In the genomic region with DNA sequence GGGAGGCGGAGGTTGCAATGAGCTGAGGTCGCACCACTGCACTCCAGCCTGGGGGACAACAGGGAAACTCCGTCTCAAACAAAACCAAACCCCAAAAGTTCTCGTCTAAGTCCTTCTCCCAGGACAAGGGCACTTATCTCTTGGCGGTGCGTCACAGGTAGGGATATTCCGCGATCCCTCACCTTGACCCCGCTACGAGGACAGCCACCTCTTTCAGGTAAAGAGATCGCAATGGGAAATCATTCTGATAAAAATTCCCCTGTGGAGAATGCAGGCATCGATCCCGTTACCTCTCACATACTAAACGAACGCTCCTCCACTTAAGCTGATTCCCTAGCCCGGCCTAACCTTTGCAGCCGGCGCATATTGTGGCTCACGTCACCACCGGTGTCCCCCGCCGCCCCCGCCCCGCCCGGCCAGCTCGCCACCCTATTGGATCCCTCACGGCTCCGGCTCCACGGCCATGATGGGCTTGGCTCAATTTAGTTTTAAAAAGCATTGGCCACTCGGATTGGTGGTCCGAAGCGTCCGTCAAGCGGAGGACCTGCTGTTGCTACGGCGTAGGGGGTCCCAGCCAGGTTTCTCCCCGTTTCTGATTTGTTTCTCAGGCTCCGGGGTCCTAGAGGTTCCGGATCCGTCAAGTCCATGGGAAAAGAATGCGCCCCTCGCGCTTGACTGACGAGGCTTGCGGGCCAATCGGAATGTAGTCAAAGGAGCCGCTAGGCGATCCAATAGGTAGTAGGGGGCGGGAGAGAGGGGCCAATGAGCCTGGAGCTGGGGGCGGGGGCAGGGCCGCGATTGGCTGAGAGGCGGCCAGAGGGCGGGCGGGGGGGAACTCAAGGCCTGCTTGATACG, we compare ENCODE assay signal across 1 cellular context.
TF ChIP-seq lines count a peak whose summit lies in the region.

No MANE protein-coding gene starts in this region.

TF ChIP-seq in HepG2, 621 proteins besides CTCF, POLR2A, EP300 and RAD21 (continued from another document and continues in another):
- TF ChIP-seq ZNF101 (CRISPR knock-in tag; IDR thresholded peaks at IDR 0.05; ENCODE audit: borderline replicate concordance, low read depth) (no peak), ZNF709 (CRISPR knock-in tag; IDR thresholded peaks at IDR 0.05) (peak; percentile 69; the same call in 1 of the 2 replicates), NR2F2 (IDR thresholded peaks at IDR 0.05; ENCODE audit: borderline replicate concordance, low read depth) (peak; percentile 78; the same call in 1 of the 2 replicates), TBL1XR1 (IDR thresholded peaks at IDR 0.05; ENCODE audit: borderline replicate concordance, low read length, partially characterized antibody) (peak; percentile 61), SNAI1 (CRISPR knock-in tag; IDR thresholded peaks at IDR 0.05; ENCODE audit: borderline replicate concordance) (peak; percentile 56; the same call in 1 of the 2 replicates), RFX1 (IDR thresholded peaks at IDR 0.05) (peak; percentile 21; the same call in 1 of the 2 replicates), CHD2 (IDR thresholded peaks at IDR 0.05; ENCODE audit: low read depth, low read length) (peak; percentile 50; the same call in 1 of the 2 replicates), TOPORS (CRISPR knock-in tag; IDR thresholded peaks at IDR 0.05) (0 out of 2 replicates have a peak, but pooled peaks have one; percentile 30), LCORL (IDR thresholded peaks at IDR 0.05) (no peak), LCORL (CRISPR knock-in tag; IDR thresholded peaks at IDR 0.05) (peak; percentile 76), ZNF234 (CRISPR knock-in tag; conservative IDR thresholded peaks at IDR 0.05) (no peak), POGZ (CRISPR knock-in tag; IDR thresholded peaks at IDR 0.05) (peak; percentile 33; the same call in 1 of the 2 replicates)
- TF ChIP-seq, protein P1, sequence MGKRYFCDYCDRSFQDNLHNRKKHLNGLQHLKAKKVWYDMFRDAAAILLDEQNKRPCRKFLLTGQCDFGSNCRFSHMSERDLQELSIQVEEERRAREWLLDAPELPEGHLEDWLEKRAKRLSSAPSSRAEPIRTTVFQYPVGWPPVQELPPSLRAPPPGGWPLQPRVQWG (CRISPR knock-in tag; IDR thresholded peaks at IDR 0.05; ENCODE audit: borderline replicate concordance, low read depth) = no peak
- TF ChIP-seq, protein P2, sequence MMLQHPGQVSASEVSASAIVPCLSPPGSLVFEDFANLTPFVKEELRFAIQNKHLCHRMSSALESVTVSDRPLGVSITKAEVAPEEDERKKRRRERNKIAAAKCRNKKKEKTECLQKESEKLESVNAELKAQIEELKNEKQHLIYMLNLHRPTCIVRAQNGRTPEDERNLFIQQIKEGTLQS (CRISPR knock-in tag; IDR thresholded peaks at IDR 0.05) = no peak
- TF ChIP-seq, protein P3, sequence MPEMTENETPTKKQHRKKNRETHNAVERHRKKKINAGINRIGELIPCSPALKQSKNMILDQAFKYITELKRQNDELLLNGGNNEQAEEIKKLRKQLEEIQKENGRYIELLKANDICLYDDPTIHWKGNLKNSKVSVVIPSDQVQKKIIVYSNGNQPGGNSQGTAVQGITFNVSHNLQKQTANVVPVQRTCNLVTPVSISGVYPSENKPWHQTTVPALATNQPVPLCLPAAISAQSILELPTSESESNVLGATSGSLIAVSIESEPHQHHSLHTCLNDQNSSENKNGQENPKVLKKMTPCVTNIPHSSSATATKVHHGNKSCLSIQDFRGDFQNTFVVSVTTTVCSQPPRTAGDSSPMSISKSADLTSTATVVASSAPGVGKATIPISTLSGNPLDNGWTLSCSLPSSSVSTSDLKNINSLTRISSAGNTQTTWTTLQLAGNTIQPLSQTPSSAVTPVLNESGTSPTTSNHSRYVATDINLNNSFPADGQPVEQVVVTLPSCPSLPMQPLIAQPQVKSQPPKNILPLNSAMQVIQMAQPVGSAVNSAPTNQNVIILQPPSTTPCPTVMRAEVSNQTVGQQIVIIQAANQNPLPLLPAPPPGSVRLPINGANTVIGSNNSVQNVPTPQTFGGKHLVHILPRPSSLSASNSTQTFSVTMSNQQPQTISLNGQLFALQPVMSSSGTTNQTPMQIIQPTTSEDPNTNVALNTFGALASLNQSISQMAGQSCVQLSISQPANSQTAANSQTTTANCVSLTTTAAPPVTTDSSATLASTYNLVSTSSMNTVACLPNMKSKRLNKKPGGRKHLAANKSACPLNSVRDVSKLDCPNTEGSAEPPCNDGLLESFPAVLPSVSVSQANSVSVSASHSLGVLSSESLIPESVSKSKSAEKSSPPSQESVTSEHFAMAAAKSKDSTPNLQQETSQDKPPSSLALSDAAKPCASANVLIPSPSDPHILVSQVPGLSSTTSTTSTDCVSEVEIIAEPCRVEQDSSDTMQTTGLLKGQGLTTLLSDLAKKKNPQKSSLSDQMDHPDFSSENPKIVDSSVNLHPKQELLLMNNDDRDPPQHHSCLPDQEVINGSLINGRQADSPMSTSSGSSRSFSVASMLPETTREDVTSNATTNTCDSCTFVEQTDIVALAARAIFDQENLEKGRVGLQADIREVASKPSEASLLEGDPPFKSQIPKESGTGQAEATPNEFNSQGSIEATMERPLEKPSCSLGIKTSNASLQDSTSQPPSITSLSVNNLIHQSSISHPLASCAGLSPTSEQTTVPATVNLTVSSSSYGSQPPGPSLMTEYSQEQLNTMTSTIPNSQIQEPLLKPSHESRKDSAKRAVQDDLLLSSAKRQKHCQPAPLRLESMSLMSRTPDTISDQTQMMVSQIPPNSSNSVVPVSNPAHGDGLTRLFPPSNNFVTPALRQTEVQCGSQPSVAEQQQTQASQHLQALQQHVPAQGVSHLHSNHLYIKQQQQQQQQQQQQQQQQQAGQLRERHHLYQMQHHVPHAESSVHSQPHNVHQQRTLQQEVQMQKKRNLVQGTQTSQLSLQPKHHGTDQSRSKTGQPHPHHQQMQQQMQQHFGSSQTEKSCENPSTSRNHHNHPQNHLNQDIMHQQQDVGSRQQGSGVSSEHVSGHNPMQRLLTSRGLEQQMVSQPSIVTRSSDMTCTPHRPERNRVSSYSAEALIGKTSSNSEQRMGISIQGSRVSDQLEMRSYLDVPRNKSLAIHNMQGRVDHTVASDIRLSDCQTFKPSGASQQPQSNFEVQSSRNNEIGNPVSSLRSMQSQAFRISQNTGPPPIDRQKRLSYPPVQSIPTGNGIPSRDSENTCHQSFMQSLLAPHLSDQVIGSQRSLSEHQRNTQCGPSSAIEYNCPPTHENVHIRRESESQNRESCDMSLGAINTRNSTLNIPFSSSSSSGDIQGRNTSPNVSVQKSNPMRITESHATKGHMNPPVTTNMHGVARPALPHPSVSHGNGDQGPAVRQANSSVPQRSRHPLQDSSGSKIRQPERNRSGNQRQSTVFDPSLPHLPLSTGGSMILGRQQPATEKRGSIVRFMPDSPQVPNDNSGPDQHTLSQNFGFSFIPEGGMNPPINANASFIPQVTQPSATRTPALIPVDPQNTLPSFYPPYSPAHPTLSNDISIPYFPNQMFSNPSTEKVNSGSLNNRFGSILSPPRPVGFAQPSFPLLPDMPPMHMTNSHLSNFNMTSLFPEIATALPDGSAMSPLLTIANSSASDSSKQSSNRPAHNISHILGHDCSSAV (CRISPR knock-in tag; IDR thresholded peaks at IDR 0.05; ENCODE audit: borderline replicate concordance) = no peak
- TF ChIP-seq, protein P4, sequence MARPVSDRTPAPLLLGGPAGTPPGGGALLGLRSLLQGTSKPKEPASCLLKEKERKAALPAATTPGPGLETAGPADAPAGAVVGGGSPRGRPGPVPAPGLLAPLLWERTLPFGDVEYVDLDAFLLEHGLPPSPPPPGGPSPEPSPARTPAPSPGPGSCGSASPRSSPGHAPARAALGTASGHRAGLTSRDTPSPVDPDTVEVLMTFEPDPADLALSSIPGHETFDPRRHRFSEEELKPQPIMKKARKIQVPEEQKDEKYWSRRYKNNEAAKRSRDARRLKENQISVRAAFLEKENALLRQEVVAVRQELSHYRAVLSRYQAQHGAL (CRISPR knock-in tag; IDR thresholded peaks at IDR 0.05; ENCODE audit: not compliant biosample characterization) = no peak
- TF ChIP-seq, protein P5, sequence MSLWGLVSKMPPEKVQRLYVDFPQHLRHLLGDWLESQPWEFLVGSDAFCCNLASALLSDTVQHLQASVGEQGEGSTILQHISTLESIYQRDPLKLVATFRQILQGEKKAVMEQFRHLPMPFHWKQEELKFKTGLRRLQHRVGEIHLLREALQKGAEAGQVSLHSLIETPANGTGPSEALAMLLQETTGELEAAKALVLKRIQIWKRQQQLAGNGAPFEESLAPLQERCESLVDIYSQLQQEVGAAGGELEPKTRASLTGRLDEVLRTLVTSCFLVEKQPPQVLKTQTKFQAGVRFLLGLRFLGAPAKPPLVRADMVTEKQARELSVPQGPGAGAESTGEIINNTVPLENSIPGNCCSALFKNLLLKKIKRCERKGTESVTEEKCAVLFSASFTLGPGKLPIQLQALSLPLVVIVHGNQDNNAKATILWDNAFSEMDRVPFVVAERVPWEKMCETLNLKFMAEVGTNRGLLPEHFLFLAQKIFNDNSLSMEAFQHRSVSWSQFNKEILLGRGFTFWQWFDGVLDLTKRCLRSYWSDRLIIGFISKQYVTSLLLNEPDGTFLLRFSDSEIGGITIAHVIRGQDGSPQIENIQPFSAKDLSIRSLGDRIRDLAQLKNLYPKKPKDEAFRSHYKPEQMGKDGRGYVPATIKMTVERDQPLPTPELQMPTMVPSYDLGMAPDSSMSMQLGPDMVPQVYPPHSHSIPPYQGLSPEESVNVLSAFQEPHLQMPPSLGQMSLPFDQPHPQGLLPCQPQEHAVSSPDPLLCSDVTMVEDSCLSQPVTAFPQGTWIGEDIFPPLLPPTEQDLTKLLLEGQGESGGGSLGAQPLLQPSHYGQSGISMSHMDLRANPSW (CRISPR knock-in tag; IDR thresholded peaks at IDR 0.05; ENCODE audit: borderline replicate concordance) = 0 out of 2 replicates have a peak, but pooled peaks have one; percentile 30
- TF ChIP-seq, protein P6, sequence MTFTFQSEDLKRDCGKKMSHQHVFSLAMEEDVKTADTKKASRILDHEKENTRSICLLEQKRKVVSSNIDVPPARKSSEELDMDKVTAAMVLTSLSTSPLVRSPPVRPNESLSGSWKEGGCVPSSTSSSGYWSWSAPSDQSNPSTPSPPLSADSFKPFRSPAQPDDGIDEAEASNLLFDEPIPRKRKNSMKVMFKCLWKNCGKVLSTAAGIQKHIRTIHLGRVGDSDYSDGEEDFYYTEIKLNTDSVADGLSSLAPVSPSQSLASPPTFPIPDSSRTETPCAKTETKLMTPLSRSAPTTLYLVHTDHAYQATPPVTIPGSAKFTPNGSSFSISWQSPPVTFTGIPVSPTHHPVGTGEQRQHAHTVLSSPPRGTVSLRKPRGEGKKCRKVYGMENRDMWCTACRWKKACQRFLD (CRISPR knock-in tag; IDR thresholded peaks at IDR 0.05; ENCODE audit: borderline replicate concordance) = no peak
- TF ChIP-seq, protein P7, sequence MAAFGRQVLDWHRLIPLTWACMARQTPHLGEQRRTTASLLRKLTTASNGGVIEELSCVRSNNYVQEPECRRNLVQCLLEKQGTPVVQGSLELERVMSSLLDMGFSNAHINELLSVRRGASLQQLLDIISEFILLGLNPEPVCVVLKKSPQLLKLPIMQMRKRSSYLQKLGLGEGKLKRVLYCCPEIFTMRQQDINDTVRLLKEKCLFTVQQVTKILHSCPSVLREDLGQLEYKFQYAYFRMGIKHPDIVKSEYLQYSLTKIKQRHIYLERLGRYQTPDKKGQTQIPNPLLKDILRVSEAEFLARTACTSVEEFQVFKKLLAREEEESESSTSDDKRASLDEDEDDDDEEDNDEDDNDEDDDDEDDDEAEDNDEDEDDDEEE (CRISPR knock-in tag; IDR thresholded peaks at IDR 0.05) = peak; percentile 93
- TF ChIP-seq, protein P8, sequence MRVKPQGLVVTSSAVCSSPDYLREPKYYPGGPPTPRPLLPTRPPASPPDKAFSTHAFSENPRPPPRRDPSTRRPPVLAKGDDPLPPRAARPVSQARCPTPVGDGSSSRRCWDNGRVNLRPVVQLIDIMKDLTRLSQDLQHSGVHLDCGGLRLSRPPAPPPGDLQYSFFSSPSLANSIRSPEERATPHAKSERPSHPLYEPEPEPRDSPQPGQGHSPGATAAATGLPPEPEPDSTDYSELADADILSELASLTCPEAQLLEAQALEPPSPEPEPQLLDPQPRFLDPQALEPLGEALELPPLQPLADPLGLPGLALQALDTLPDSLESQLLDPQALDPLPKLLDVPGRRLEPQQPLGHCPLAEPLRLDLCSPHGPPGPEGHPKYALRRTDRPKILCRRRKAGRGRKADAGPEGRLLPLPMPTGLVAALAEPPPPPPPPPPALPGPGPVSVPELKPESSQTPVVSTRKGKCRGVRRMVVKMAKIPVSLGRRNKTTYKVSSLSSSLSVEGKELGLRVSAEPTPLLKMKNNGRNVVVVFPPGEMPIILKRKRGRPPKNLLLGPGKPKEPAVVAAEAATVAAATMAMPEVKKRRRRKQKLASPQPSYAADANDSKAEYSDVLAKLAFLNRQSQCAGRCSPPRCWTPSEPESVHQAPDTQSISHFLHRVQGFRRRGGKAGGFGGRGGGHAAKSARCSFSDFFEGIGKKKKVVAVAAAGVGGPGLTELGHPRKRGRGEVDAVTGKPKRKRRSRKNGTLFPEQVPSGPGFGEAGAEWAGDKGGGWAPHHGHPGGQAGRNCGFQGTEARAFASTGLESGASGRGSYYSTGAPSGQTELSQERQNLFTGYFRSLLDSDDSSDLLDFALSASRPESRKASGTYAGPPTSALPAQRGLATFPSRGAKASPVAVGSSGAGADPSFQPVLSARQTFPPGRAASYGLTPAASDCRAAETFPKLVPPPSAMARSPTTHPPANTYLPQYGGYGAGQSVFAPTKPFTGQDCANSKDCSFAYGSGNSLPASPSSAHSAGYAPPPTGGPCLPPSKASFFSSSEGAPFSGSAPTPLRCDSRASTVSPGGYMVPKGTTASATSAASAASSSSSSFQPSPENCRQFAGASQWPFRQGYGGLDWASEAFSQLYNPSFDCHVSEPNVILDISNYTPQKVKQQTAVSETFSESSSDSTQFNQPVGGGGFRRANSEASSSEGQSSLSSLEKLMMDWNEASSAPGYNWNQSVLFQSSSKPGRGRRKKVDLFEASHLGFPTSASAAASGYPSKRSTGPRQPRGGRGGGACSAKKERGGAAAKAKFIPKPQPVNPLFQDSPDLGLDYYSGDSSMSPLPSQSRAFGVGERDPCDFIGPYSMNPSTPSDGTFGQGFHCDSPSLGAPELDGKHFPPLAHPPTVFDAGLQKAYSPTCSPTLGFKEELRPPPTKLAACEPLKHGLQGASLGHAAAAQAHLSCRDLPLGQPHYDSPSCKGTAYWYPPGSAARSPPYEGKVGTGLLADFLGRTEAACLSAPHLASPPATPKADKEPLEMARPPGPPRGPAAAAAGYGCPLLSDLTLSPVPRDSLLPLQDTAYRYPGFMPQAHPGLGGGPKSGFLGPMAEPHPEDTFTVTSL (CRISPR knock-in tag; IDR thresholded peaks at IDR 0.05; ENCODE audit: borderline replicate concordance) = no peak
- TF ChIP-seq, protein P9, sequence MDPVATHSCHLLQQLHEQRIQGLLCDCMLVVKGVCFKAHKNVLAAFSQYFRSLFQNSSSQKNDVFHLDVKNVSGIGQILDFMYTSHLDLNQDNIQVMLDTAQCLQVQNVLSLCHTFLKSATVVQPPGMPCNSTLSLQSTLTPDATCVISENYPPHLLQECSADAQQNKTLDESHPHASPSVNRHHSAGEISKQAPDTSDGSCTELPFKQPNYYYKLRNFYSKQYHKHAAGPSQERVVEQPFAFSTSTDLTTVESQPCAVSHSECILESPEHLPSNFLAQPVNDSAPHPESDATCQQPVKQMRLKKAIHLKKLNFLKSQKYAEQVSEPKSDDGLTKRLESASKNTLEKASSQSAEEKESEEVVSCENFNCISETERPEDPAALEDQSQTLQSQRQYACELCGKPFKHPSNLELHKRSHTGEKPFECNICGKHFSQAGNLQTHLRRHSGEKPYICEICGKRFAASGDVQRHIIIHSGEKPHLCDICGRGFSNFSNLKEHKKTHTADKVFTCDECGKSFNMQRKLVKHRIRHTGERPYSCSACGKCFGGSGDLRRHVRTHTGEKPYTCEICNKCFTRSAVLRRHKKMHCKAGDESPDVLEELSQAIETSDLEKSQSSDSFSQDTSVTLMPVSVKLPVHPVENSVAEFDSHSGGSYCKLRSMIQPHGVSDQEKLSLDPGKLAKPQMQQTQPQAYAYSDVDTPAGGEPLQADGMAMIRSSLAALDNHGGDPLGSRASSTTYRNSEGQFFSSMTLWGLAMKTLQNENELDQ (CRISPR knock-in tag; IDR thresholded peaks at IDR 0.05; ENCODE audit: borderline replicate concordance) = no peak
